In genomic region chr11:46617451-46618314, GRCh38 we compare ENCODE assay signal across 1 cellular context.
TF ChIP-seq lines count a peak whose summit lies in the region.

TSS of gene ATG13 (plus strand) at chr11:46617553. CDS start at chr11:46644292, 26,739 bp downstream.

TF ChIP-seq in H1, 55 proteins besides CTCF, POLR2A, EP300 and RAD21 (continued from another document):
- TF ChIP-seq CBX8 (IDR thresholded peaks at IDR 0.05; ENCODE audit: borderline replicate concordance, low read depth, low read length) = no peak
- TF ChIP-seq SRF (IDR thresholded peaks at IDR 0.05; ENCODE audit: low read depth, low read length) = no peak
- no peak for TF ChIP-seq BRCA1 (IDR thresholded peaks at IDR 0.05; ENCODE audit: low read depth, low read length)
- TF ChIP-seq TBP (IDR thresholded peaks at IDR 0.05; ENCODE audit: low read depth, low read length) = peak; percentile 75
- TF ChIP-seq TCF12 (IDR thresholded peaks at IDR 0.05; ENCODE audit: low read depth, low read length) = no peak
- TF ChIP-seq BCL11A (IDR thresholded peaks at IDR 0.05; ENCODE audit: low read depth in 2 of 2, low read length in 2 of 2) = no peak
- TF ChIP-seq MAFK (IDR thresholded peaks at IDR 0.05; ENCODE audit: low read depth, low read length) = no peak
- TF ChIP-seq ZNF274 (IDR thresholded peaks at IDR 0.05; ENCODE audit: borderline replicate concordance, extremely low read depth, low read length) = no peak
- no peak for TF ChIP-seq CEBPB (IDR thresholded peaks at IDR 0.05; ENCODE audit: low read depth, low read length)
- no peak for TF ChIP-seq SP2 (IDR thresholded peaks at IDR 0.05; ENCODE audit: low read length)
- peak in 1 of 2 experiments; percentile 76; a peak in 2 of 4 replicates for TF ChIP-seq SIN3A (conservative IDR thresholded peaks at IDR 0.05 in 1 of 2, IDR thresholded peaks at IDR 0.05 in 1 of 2; ENCODE audit: low read depth in 1 of 2, low read length in 2 of 2)
- peak; percentile 79 for TF ChIP-seq ASH2L (IDR thresholded peaks at IDR 0.05; ENCODE audit: low read length)
- peak; percentile 57; the same call in 1 of the 2 replicates for TF ChIP-seq BACH1 (IDR thresholded peaks at IDR 0.05; ENCODE audit: low read length)
- peak; percentile 88 for TF ChIP-seq YY1 (IDR thresholded peaks at IDR 0.05; ENCODE audit: low read depth, low read length)
- TF ChIP-seq FOSL1 (IDR thresholded peaks at IDR 0.05; ENCODE audit: insufficient read depth, low read depth, low read length) = no peak
- no peak for TF ChIP-seq GABPA (IDR thresholded peaks at IDR 0.05; ENCODE audit: borderline replicate concordance, insufficient read depth, low read length)
- no peak for TF ChIP-seq SUZ12 (IDR thresholded peaks at IDR 0.05; ENCODE audit: low read length)
- TF ChIP-seq MAX (IDR thresholded peaks at IDR 0.05) = no peak
- no peak for TF ChIP-seq RFX5 (IDR thresholded peaks at IDR 0.05; ENCODE audit: borderline replicate concordance, low read depth, low read length)
- TF ChIP-seq CHD1 (IDR thresholded peaks at IDR 0.05; ENCODE audit: low read depth, low read length) = peak; percentile 46; the same call in 1 of the 2 replicates
- TF ChIP-seq SAP30 (IDR thresholded peaks at IDR 0.05; ENCODE audit: insufficient read depth, insufficient replicate concordance, low read length) = no peak
- no peak for TF ChIP-seq EZH2 (IDR thresholded peaks at IDR 0.05; ENCODE audit: low read depth, low read length, severe bottlenecking)
- TF ChIP-seq CHD2 (IDR thresholded peaks at IDR 0.05; ENCODE audit: low read length) = no peak
- no peak for TF ChIP-seq EGR1 (IDR thresholded peaks at IDR 0.05; ENCODE audit: borderline replicate concordance, low read depth, low read length)
- no peak for TF ChIP-seq GTF2F1 (IDR thresholded peaks at IDR 0.05; ENCODE audit: borderline replicate concordance, low read depth, low read length)
- peak; percentile 3; the same call in 1 of the 2 replicates for TF ChIP-seq SP1 (IDR thresholded peaks at IDR 0.05; ENCODE audit: low read depth, low read length)
- peak; percentile 34 for TF ChIP-seq KDM4A (IDR thresholded peaks at IDR 0.05; ENCODE audit: low read depth, low read length, severe bottlenecking)
- TF ChIP-seq ATF3 (IDR thresholded peaks at IDR 0.05; ENCODE audit: insufficient read depth, low read depth, low read length) = no peak
- no peak for TF ChIP-seq JUND (IDR thresholded peaks at IDR 0.05; ENCODE audit: low read length)
- TF ChIP-seq CREB1 (IDR thresholded peaks at IDR 0.05) = no peak
- no peak for TF ChIP-seq HDAC6 (IDR thresholded peaks at IDR 0.05; ENCODE audit: low read depth, low read length)
- no peak for TF ChIP-seq SIRT6 (IDR thresholded peaks at IDR 0.05; ENCODE audit: low read length)
- TF ChIP-seq CTBP2 (IDR thresholded peaks at IDR 0.05; ENCODE audit: borderline replicate concordance, insufficient read depth, insufficient read length, low read length) = no peak
- no peak for TF ChIP-seq CHD7 (IDR thresholded peaks at IDR 0.05; ENCODE audit: insufficient replicate concordance, low read length)
- no peak for TF ChIP-seq RBBP5 (IDR thresholded peaks at IDR 0.05; ENCODE audit: borderline replicate concordance, low read depth, low read length)
- no peak for TF ChIP-seq USF2 (IDR thresholded peaks at IDR 0.05; ENCODE audit: low read length)
